In genomic region chr1:3727042-3727824, GRCh38 we compare ENCODE assay signal across 11 cellular contexts. TPM values are rescaled to one million over a fixed set of nuclear protein-coding genes. Genes with fewer than 3 reads are reported as not detected.
DNase-seq lines count a peak whose midpoint lies in the region; ATAC-seq, FAIRE-seq and TF ChIP-seq lines count a peak whose summit lies in the region.
"Had no signal": no experiment of that assay in that cellular context is flagged by ENCODE, and none has a peak within 500 bp of the region (broad histone marks: within the 10 kb centered on the region; RNA-seq: fewer than 3 reads in every experiment).

No MANE protein-coding gene starts in this region.

- TF ChIP-seq EP300 in GM12878 (IDR thresholded peaks at IDR 0.05; ENCODE audit: borderline replicate concordance in 1 of 2, control insufficient read depth in 1 of 2, low read depth in 2 of 2, low read length in 2 of 2), result no peak

- H3K9ac ChIP-seq in IMR-90 (ENCODE audit: low read depth, low read length) (no peak overlapping the region), GM12878 (ENCODE audit: control insufficient read depth, insufficient read depth, low read length) (no peak overlapping the region), mesendoderm (ENCODE audit: low read length) (no peak overlapping the region)

- H3K4me1 ChIP-seq in DOHH2 (ENCODE audit: control insufficient read depth, low read length) (no peaks in the 10 kb centered on the region), IMR-90 (ENCODE audit: control insufficient read depth, insufficient read depth, low read length) (no peaks in the 10 kb centered on the region), GM12878 (ENCODE audit: control insufficient read depth, insufficient read depth, low read length) (no peaks in the 10 kb centered on the region), mesendoderm (ENCODE audit: control insufficient read depth, low read depth, low read length) (no peaks in the 10 kb centered on the region)

- SMC1A ChIA-PET in GM12878 (lab: Charles Lee; ENCODE audit: uncharacterized antibody, unreplicated experiment), result interaction anchor here (0.9 kb wide), 1 partner anchor 79 kb away, joined by 3 read pairs; no protein-coding TSS in a partner anchor

- H2BK120ac ChIP-seq in IMR-90 (ENCODE audit: low read depth, low read length) (no peak overlapping the region), mesendoderm (ENCODE audit: low read depth, low read length) (no peak overlapping the region)

- intact Hi-C loops in IMR-90 (cut with micrococcal nuclease), result loop anchor here (10.0 kb wide), 2 partner anchors 162 to 232 kb away; no protein-coding TSS in a partner anchor
- intact Hi-C loops in GM12878 (cut with micrococcal nuclease; ENCODE audit: unreplicated experiment), result no loop called here

- H3K9me2 ChIP-seq in DOHH2 (replicated peaks; ENCODE audit: control insufficient read depth, low read length), result no peaks in the 10 kb centered on the region

- H3K4ac ChIP-seq in IMR-90 (ENCODE audit: low read depth, low read length) (no peak overlapping the region), mesendoderm (ENCODE audit: low read depth, low read length) (no peak overlapping the region)

- H2AK9ac ChIP-seq in IMR-90 (replicated peaks; ENCODE audit: low read depth, low read length, poor library complexity), result no peak overlapping the region

- H2AFZ ChIP-seq in IMR-90 (replicated peaks; ENCODE audit: low read length, poor library complexity) (no peak overlapping the region), GM12878 (ENCODE audit: control insufficient read depth, low read depth, low read length) (no peak overlapping the region)

- H2AK5ac ChIP-seq in IMR-90 (ENCODE audit: low read depth, low read length) (no peak overlapping the region), mesendoderm (ENCODE audit: low read length) (no peak overlapping the region)

- FAIRE-seq in GM12878 (lab: Jason Lieb, UNC), result no peak

- H2BK15ac ChIP-seq in IMR-90 (ENCODE audit: low read depth, low read length), result no peak overlapping the region
- H2BK15ac ChIP-seq in mesendoderm (replicated peaks; ENCODE audit: low read depth), result no peak overlapping the region

- TF ChIP-seq POLR2A in IMR-90 (IDR thresholded peaks at IDR 0.05; ENCODE audit: low read depth, low read length) (no peak), GM12878 (IDR thresholded peaks at IDR 0.05; ENCODE audit: low read depth, low read length) (no peak)

- dilution Hi-C loops in IMR-90 (cut with HindIII; ENCODE audit: low sequenced_read_pairs, unreplicated experiment), result no loop called here

- no peaks in the 10 kb centered on the region for H3K9me1 ChIP-seq in IMR-90 (ENCODE audit: insufficient read depth, low read length)

- H2BK5ac ChIP-seq in IMR-90 (ENCODE audit: low read depth, low read length, poor library complexity, severe bottlenecking) (no peak overlapping the region), mesendoderm (ENCODE audit: low read length) (no peak overlapping the region)

- DNase-seq in IMR-90 (no peak), GM12878 (ENCODE audit: low read depth, low spot score) (no peak), mesendoderm (peak; percentile 57), SKM-1 (lab: John Stamatoyannopoulos, UW; ENCODE audit: unreplicated experiment) (no peak), NCI-H1048 (lab: John Stamatoyannopoulos, UW) (no peak)
- DNase-seq: NCI-H2171 treated with DMSO at 0.1 percent for 48 hours had no signal

- H4K20me1 ChIP-seq in DOHH2 (ENCODE audit: control insufficient read depth, insufficient read depth, low read depth, low read length) (no peaks in the 10 kb centered on the region), IMR-90 (ENCODE audit: insufficient read depth, low read length) (no peaks in the 10 kb centered on the region), GM12878 (ENCODE audit: control insufficient read depth, insufficient read depth) (no peaks in the 10 kb centered on the region)

- peak; percentile 54; the same call in 1 of the 2 replicates for ATAC-seq in IMR-90 (ENCODE audit: low read depth)
- ATAC-seq in GM12878, result peak; percentile 75
- no peak for ATAC-seq in HG03469 (IDR thresholded peaks at IDR 0.05; ENCODE audit: unreplicated experiment)
- no peak for ATAC-seq in GM21576 (IDR thresholded peaks at IDR 0.05; ENCODE audit: unreplicated experiment)

- H3K4me2 ChIP-seq in DOHH2 (ENCODE audit: low read length) (no peak overlapping the region), IMR-90 (ENCODE audit: low read depth, low read length) (no peak overlapping the region), GM12878 (ENCODE audit: control insufficient read depth, insufficient read depth) (no peak overlapping the region), mesendoderm (ENCODE audit: low read length) (no peak overlapping the region)

- H3K56ac ChIP-seq in IMR-90 (ENCODE audit: extremely low read depth, insufficient read depth, low read length) (no peak overlapping the region), mesendoderm (ENCODE audit: low read length) (no peak overlapping the region)

- H3K18ac ChIP-seq in IMR-90 (ENCODE audit: low read depth, low read length) (no peak overlapping the region), mesendoderm (ENCODE audit: low read length) (no peak overlapping the region)

- H3K4me3 ChIP-seq in DOHH2 (ENCODE audit: low read length) (no peak overlapping the region), IMR-90 (ENCODE audit: insufficient read depth, low read depth, low read length) (no peak overlapping the region), GM12878 (no peak overlapping the region), mesendoderm (ENCODE audit: low read length) (no peak overlapping the region)

- no peak overlapping the region for H3K23ac ChIP-seq in IMR-90 (ENCODE audit: low read depth, low read length)
- H3K23ac ChIP-seq in mesendoderm (ENCODE audit: low read length), result no peak overlapping the region

- 69% methylated on average over 18 of the region's 37 CpGs; no CpG with 5 or more reads in 1 of the 2 experiments for WGBS in IMR-90 (ENCODE audit: extremely low coverage in 2 of 2, insufficient read length in 1 of 2), 2 experiments
- WGBS in GM12878 (ENCODE audit: insufficient coverage, insufficient replicate concordance, low lambda C conversion rate, missing lambda C conversion rate), result 49% methylated on average over 37 of the region's 37 CpGs
- WGBS in mesendoderm (ENCODE audit: extremely low coverage, insufficient coverage, low lambda C conversion rate), result no CpG with 5 or more reads among the region's 37 CpGs

- no peaks in the 10 kb centered on the region for H3K27me3 ChIP-seq in DOHH2 (ENCODE audit: control insufficient read depth, low read length)
- H3K27me3 ChIP-seq in IMR-90 (ENCODE audit: control insufficient read depth, insufficient read depth, low read length), result no peaks in the 10 kb centered on the region; the same call in 1 of the 2 replicates
- no peaks in the 10 kb centered on the region for H3K27me3 ChIP-seq in GM12878 (replicated peaks in 1 of 2; ENCODE audit: control insufficient read depth in 2 of 2, insufficient read depth in 2 of 2, low read length in 1 of 2)
- H3K27me3 ChIP-seq in mesendoderm (ENCODE audit: insufficient read depth, low read length, poor library complexity), result no peaks in the 10 kb centered on the region

- H3F3A ChIP-seq in DOHH2 (ENCODE audit: control insufficient read depth, insufficient read depth), result no peaks in the 10 kb centered on the region

- no peak overlapping the region for H2BK20ac ChIP-seq in IMR-90 (ENCODE audit: low read depth, low read length)

- no peaks in the 10 kb centered on the region for H3K36me3 ChIP-seq in DOHH2 (ENCODE audit: control insufficient read depth, low read length)
- H3K36me3 ChIP-seq in IMR-90 (ENCODE audit: control insufficient read depth, insufficient read depth, low read length), result no peaks in the 10 kb centered on the region
- H3K36me3 ChIP-seq in GM12878 (ENCODE audit: control insufficient read depth in 2 of 2, insufficient read depth in 2 of 2, low read length in 1 of 2), result peaks cover 0 to 18% of the 10 kb centered on the region in 2 experiments; a peak in 2 of 4 replicates
- no peaks in the 10 kb centered on the region for H3K36me3 ChIP-seq in mesendoderm (ENCODE audit: control insufficient read depth, insufficient read depth, low read length)

- no peak overlapping the region for H4K5ac ChIP-seq in IMR-90 (ENCODE audit: low read depth, low read length)
- no peak overlapping the region for H4K5ac ChIP-seq in mesendoderm (ENCODE audit: low read length)

- no peaks in the 10 kb centered on the region for H3K9me3 ChIP-seq in DOHH2 (ENCODE audit: control insufficient read depth, insufficient read depth, low read length)
- no peaks in the 10 kb centered on the region for H3K9me3 ChIP-seq in IMR-90 (ENCODE audit: control insufficient read depth, insufficient read depth, low read length)
- H3K9me3 ChIP-seq in GM12878 (replicated peaks; ENCODE audit: control insufficient read depth, insufficient read depth, low read length), result no peaks in the 10 kb centered on the region

- RAD21 ChIA-PET in GM12878 (lab: Charles Lee; ENCODE audit: unreplicated experiment), result no interaction called here

- H3K79me1 ChIP-seq in IMR-90 (ENCODE audit: low read depth in 1 of 2, low read length in 2 of 2) (no peaks in the 10 kb centered on the region), mesendoderm (ENCODE audit: low read length) (no peaks in the 10 kb centered on the region)

- TF ChIP-seq RAD21 in IMR-90 (IDR thresholded peaks at IDR 0.05; ENCODE audit: low read length) (peak; percentile 21; the same call in 1 of the 2 replicates), GM12878 (IDR thresholded peaks at IDR 0.05; ENCODE audit: insufficient read depth, low read depth, low read length) (peak; percentile 47)

- CTCF ChIA-PET in IMR-90 (lab: Yijun Ruan, JAX) (no interaction called here), GM12878 (lab: Yijun Ruan, JAX) (interaction anchor here (0.7 to 1.1 kb wide), 3 partner anchors 49 to 109 kb away, joined by 3 to 7 read pairs (median 5); no protein-coding TSS in a partner anchor)

- H3K14ac ChIP-seq in IMR-90 (replicated peaks; ENCODE audit: low read depth, low read length), result no peak overlapping the region

- H3K27ac ChIP-seq in DOHH2 (ENCODE audit: low read depth, low read length) (no peak overlapping the region), IMR-90 (ENCODE audit: insufficient read depth, low read length) (no peak overlapping the region), GM12878 (ENCODE audit: control insufficient read depth, insufficient read depth) (no peak overlapping the region), mesendoderm (ENCODE audit: low read depth, low read length) (no peak overlapping the region)

- H4K91ac ChIP-seq in IMR-90 (ENCODE audit: insufficient read depth, low read depth, low read length), result no peak overlapping the region

- TF ChIP-seq CTCF in DOHH2 (IDR thresholded peaks at IDR 0.05; ENCODE audit: low read depth, low read length, poor library complexity, severe bottlenecking) (peak; percentile 56), IMR-90 (conservative IDR thresholded peaks at IDR 0.05; ENCODE audit: low read depth, low read length) (peak; percentile 38), GM12878 (IDR thresholded peaks at IDR 0.05 in 2 of 3, conservative IDR thresholded peaks at IDR 0.05 in 1 of 3; ENCODE audit: control insufficient read depth in 2 of 3, extremely low read depth in 1 of 3, insufficient read depth in 1 of 3, low read depth in 3 of 3, low read length in 3 of 3) (peak; percentile 48 to 50 (median 49); a peak in 5 of 6 replicates)

- H3K79me2 ChIP-seq in DOHH2 (ENCODE audit: control insufficient read depth, low read length) (no peaks in the 10 kb centered on the region), GM12878 (ENCODE audit: control insufficient read depth, insufficient read depth, low read length) (no peaks in the 10 kb centered on the region), mesendoderm (ENCODE audit: control insufficient read depth, insufficient read depth, low read length) (no peaks in the 10 kb centered on the region)

- in situ Hi-C loops in IMR-90 (cut with MboI; ENCODE audit: low sequenced_read_pairs) (no loop called here), GM12878 (cut with MboI) (no loop called here)

- BruUV-seq in IMR-90 (replicated peaks; lab: Mats Ljungman, UMichigan) (no TSS peak), GM12878 (replicated peaks; lab: Mats Ljungman, UMichigan) (no TSS peak)

- no peak overlapping the region for H4K8ac ChIP-seq in IMR-90 (ENCODE audit: low read depth in 2 of 2, low read length in 2 of 2)
- no peak overlapping the region for H4K8ac ChIP-seq in mesendoderm (ENCODE audit: low read depth, low read length)

- POLR2A ChIA-PET in IMR-90 (lab: Charles Lee; ENCODE audit: unreplicated experiment) (no interaction called here), GM12878 (lab: Charles Lee) (interaction anchor here (1.1 kb wide), 1 partner anchor 60 kb away, joined by 3 read pairs; no protein-coding TSS in a partner anchor)

RNA-seq across cellular contexts. Expression of gene CCDC27, which starts 25.0 kb away (rescaled TPM):
- not detected in 2 replicates for total RNA-seq in IMR-90 (2012; rRNA removed)
- polyA plus RNA-seq in IMR-90 (2012; rRNA removed), result not detected in 2 replicates
- not detected in 2 replicates for polyA plus RNA-seq in IMR-90 (2012; cell fraction: cytosol; rRNA removed)
- not detected in 2 replicates for polyA plus RNA-seq in IMR-90 (2012; cell fraction: nucleus; rRNA removed; ENCODE audit: low replicate concordance)
- not detected in 2 replicates for total RNA-seq in GM12878 (2013; cell fraction: nucleolus; rRNA removed)
- not detected in 2 replicates for total RNA-seq in GM12878 (2014; rRNA removed)
- total RNA-seq in GM12878 (2014; rRNA removed; fragmentation: Illumina TruSeq; extraction: Trizol), result not detected in 2 replicates
- total RNA-seq in GM12878 (2021), result not detected in 2 replicates
- not detected for polyA plus RNA-seq in GM12878 (2011; ENCODE audit: low read depth)
- not detected in 2 replicates for polyA plus RNA-seq in GM12878 (2011; rRNA removed)
- polyA plus RNA-seq in GM12878 (2011; cell fraction: cytosol; rRNA removed), result not detected in 2 replicates
- not detected in 2 replicates for polyA plus RNA-seq in GM12878 (2011; cell fraction: nucleus; rRNA removed)
- not detected in 2 replicates for polyA plus RNA-seq in GM12878 (2012)
- not detected in 2 replicates for polyA plus RNA-seq in GM12878 (2014; fragmentation: Illumina TruSeq; extraction: Trizol)
- polyA plus RNA-seq in GM12878 (2014; fragmentation: Nextera tagmentation; extraction: Ambion mirVana), result under 1 TPM in 1 of 2 experiments, not detected in 1; 0.05 TPM
- polyA plus RNA-seq in GM12878 (2014; rRNA removed), result not detected in 2 replicates
- not detected for polyA plus RNA-seq in GM12878 (2016; fragmentation: Nextera tagmentation; extraction: Ambion mirVana)
- polyA minus RNA-seq in GM12878 (2011; rRNA and poly(A)+ RNA removed), result not detected in 2 replicates
- polyA minus RNA-seq in GM12878 (2011; cell fraction: cytosol; rRNA and poly(A)+ RNA removed), result not detected in 2 replicates
- polyA minus RNA-seq in GM12878 (2011; cell fraction: nucleus; rRNA and poly(A)+ RNA removed), result not detected in 2 replicates
- polyA plus RNA-seq in mesendoderm (2013, experiment 1 of 2), result not detected
- polyA plus RNA-seq in mesendoderm (2013, experiment 2 of 2), result not detected
- total RNA-seq: myocyte, temporal lobe had no signal

RNA-seq across cellular contexts. Expression of gene SMIM1, which starts 45.3 kb away (rescaled TPM):
- 0.90 and 1.9 TPM in 2 replicates for total RNA-seq in IMR-90 (2012; rRNA removed)
- polyA plus RNA-seq in IMR-90 (2012; rRNA removed), result 3.4 and 7.6 TPM in 2 replicates
- polyA plus RNA-seq in IMR-90 (2012; cell fraction: cytosol; rRNA removed), result 2.4 and 11.2 TPM in 2 replicates
- 1.2 and 5.9 TPM in 2 replicates for polyA plus RNA-seq in IMR-90 (2012; cell fraction: nucleus; rRNA removed; ENCODE audit: low replicate concordance)
- 3.9 TPM in 1 of 2 replicates, not detected in the other for total RNA-seq in GM12878 (2013; cell fraction: nucleolus; rRNA removed)
- total RNA-seq in GM12878 (2014; rRNA removed), result 0.71 TPM in 1 of 2 replicates, not detected in the other
- not detected in 2 replicates for total RNA-seq in GM12878 (2014; rRNA removed; fragmentation: Illumina TruSeq; extraction: Trizol)
- 0.53 TPM in 1 of 2 replicates, not detected in the other for total RNA-seq in GM12878 (2021)
- polyA plus RNA-seq in GM12878 (2011; ENCODE audit: low read depth), result not detected
- polyA plus RNA-seq in GM12878 (2011; rRNA removed), result 0.30 TPM in 1 of 2 replicates, not detected in the other
- polyA plus RNA-seq in GM12878 (2011; cell fraction: cytosol; rRNA removed), result 0.54 and 0.92 TPM in 2 replicates
- 0.36 and 0.94 TPM in 2 replicates for polyA plus RNA-seq in GM12878 (2011; cell fraction: nucleus; rRNA removed)
- polyA plus RNA-seq in GM12878 (2012), result 0.97 and 1.8 TPM in 2 replicates
- not detected in 2 replicates for polyA plus RNA-seq in GM12878 (2014; fragmentation: Illumina TruSeq; extraction: Trizol)
- polyA plus RNA-seq in GM12878 (2014; fragmentation: Nextera tagmentation; extraction: Ambion mirVana), result not detected
- 0.37 and 1.1 TPM in 2 replicates for polyA plus RNA-seq in GM12878 (2014; rRNA removed)
- polyA plus RNA-seq in GM12878 (2016; fragmentation: Nextera tagmentation; extraction: Ambion mirVana), result not detected
- polyA minus RNA-seq in GM12878 (2011; rRNA and poly(A)+ RNA removed), result not detected in 2 replicates
- polyA minus RNA-seq in GM12878 (2011; cell fraction: cytosol; rRNA and poly(A)+ RNA removed), result not detected in 2 replicates
- polyA minus RNA-seq in GM12878 (2011; cell fraction: nucleus; rRNA and poly(A)+ RNA removed), result 0.97 and 1.1 TPM in 2 replicates
- polyA plus RNA-seq in mesendoderm (2013, experiment 1 of 2), result 2.0 TPM
- 2.0 TPM for polyA plus RNA-seq in mesendoderm (2013, experiment 2 of 2)
- total RNA-seq: myocyte, temporal lobe had no signal

Comparison
In these comparisons a context has a peak if more than half of its experiments do, and no peak if none do; other contexts are left out.
1. ATAC-seq: peak in IMR-90 (single experiment) and GM12878 (single experiment); none in HG03469 (single experiment) and GM21576 (single experiment).
2. Peak in every context shown above with its lines, with median percentiles within 50 percentile points of each other: CTCF ChIP-seq.